ENCODE assay signal across 8 cellular contexts in the genomic region with DNA sequence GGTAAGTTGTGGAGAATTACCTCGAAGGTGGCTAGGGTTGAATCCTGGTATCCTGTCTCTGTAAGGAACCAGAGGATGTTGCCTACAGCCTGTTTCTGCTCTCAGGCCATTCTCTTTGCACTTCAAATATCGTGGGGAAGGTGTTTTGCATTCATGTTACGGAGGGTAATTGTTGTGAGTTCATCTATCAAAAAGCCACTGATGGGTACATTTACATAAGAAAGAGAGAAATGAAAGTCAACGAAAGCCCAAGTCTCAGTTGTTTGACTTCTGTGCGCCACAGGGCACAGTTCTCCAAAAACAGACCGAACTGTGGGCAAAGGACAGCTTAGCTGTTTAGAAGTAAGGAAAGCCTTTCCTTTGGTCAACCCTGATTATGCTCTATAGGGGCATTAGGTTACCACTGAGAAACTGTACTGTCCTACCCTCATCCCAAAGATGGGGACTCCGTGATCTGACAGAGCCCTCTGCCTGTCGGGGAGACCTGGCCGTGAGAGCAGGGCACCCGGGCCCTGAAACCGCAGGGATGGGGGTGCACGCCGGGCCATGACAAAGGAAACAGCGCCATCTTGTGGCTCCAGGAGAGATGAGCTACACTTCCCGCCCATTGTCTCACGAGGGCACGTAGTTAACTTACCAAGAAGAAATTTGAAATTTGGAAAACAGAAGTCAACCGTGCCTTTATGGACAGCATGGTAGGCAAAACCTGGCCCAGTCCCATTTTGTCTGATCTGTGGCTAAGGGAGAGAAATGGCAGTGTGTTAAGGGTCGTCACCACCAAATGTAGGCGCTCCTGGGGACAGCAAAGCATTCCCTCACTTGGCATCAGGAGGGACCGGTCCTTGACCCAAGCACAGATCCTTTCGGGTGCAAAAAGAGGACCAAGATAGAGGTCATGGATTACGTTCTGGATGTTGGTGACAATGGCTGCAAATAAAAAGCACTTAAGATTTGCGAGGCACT.
DNase-seq lines count a peak whose midpoint lies in the region; ATAC-seq, FAIRE-seq and TF ChIP-seq lines count a peak whose summit lies in the region.

No MANE protein-coding gene starts in this region.

- H3K27ac Mint-ChIP-seq in T-helper 2 cell treated with Interferon-gamma antibody and Interleukin-4, amounts not matched to agents 5 μg/mL and 100 μg/mL, for 36 hours: no peak overlapping the region
- no peak overlapping the region for H3K27ac Mint-ChIP-seq in astrocyte (ENCODE audit: unreplicated experiment)

- TF ChIP-seq EP300 in sigmoid colon (IDR thresholded peaks at IDR 0.05): no peak

- no peaks in the 10 kb centered on the region for H4K20me1 ChIP-seq in Loucy (ENCODE audit: insufficient read depth, low read length, poor library complexity, severe bottlenecking)
- H4K20me1 ChIP-seq in astrocyte (ENCODE audit: insufficient read depth, low read length): no peaks in the 10 kb centered on the region

- peak overlapping the region; percentile 85 for H2AFZ ChIP-seq in Loucy (ENCODE audit: low read length)
- peak overlapping the region; percentile 61 for H2AFZ ChIP-seq in astrocyte (ENCODE audit: low read depth, low read length)

- H3K4me3 Mint-ChIP-seq in T-helper 2 cell treated with Interferon-gamma antibody and Interleukin-4, amounts not matched to agents 5 μg/mL and 100 μg/mL, for 36 hours: no peak overlapping the region
- no peak overlapping the region for H3K4me3 Mint-ChIP-seq in astrocyte (ENCODE audit: unreplicated experiment)

- TF ChIP-seq POLR2A in sigmoid colon (IDR thresholded peaks at IDR 0.05): no peak

- WGBS in sigmoid colon, 2 donors: 30 to 33% methylated on average over 24 of the region's 24 CpGs

- intact Hi-C loops in sigmoid colon (cut with DNase I): loop anchor here (5.0 kb wide), 1 partner anchor 1964 kb away; no protein-coding TSS in a partner anchor

- H3K9me3 ChIP-seq in Loucy (ENCODE audit: insufficient read depth, low read depth, low read length) (no peaks in the 10 kb centered on the region), astrocyte (ENCODE audit: insufficient read depth, low read depth, low read length) (no peaks in the 10 kb centered on the region), sigmoid colon (no peaks in the 10 kb centered on the region)

- peaks cover 9% of the 10 kb centered on the region for H3K27me3 Mint-ChIP-seq in T-helper 2 cell treated with Interferon-gamma antibody and Interleukin-4, amounts not matched to agents 5 μg/mL and 100 μg/mL, for 36 hours (ENCODE audit: low read depth)
- H3K27me3 Mint-ChIP-seq in astrocyte (ENCODE audit: low read depth, unreplicated experiment): peaks cover 2% of the 10 kb centered on the region

- H3K9me3 Mint-ChIP-seq in T-helper 2 cell treated with Interferon-gamma antibody and Interleukin-4, amounts not matched to agents 5 μg/mL and 100 μg/mL, for 36 hours: no peaks in the 10 kb centered on the region
- H3K9me3 Mint-ChIP-seq in astrocyte (ENCODE audit: unreplicated experiment): no peaks in the 10 kb centered on the region

- H3K27me3 ChIP-seq in Loucy (ENCODE audit: insufficient read depth, low read length, poor library complexity, severe bottlenecking): no peaks in the 10 kb centered on the region
- H3K27me3 ChIP-seq in astrocyte (ENCODE audit: insufficient read depth, low read length): peaks cover 2% of the 10 kb centered on the region
- peaks cover 0 to 7% (median 0%) of the 10 kb centered on the region in 3 donors for H3K27me3 ChIP-seq in sigmoid colon

- in situ Hi-C loops in G401 (cut with HindIII; ENCODE audit: low sequenced_read_pairs): no loop called here

- peaks cover 5% of the 10 kb centered on the region for H3K4me1 Mint-ChIP-seq in T-helper 2 cell treated with Interferon-gamma antibody and Interleukin-4, amounts not matched to agents 5 μg/mL and 100 μg/mL, for 36 hours (ENCODE audit: low read depth)
- H3K4me1 Mint-ChIP-seq in astrocyte (ENCODE audit: low read depth, unreplicated experiment): peaks cover 3% of the 10 kb centered on the region

- H3K9ac ChIP-seq in Loucy (ENCODE audit: low read depth, low read length, poor library complexity, severe bottlenecking) (no peak overlapping the region), astrocyte (ENCODE audit: low read length) (no peak overlapping the region)

- peak overlapping the region; percentile 17 for H3K4me3 ChIP-seq in Loucy (ENCODE audit: low read length, poor library complexity, severe bottlenecking)
- no peak overlapping the region for H3K4me3 ChIP-seq in astrocyte (ENCODE audit: insufficient read depth, low read depth, low read length)
- H3K4me3 ChIP-seq in sigmoid colon: no peak overlapping the region

- no peaks in the 10 kb centered on the region for H3K36me3 Mint-ChIP-seq in T-helper 2 cell treated with Interferon-gamma antibody and Interleukin-4, amounts not matched to agents 5 μg/mL and 100 μg/mL, for 36 hours (ENCODE audit: low read depth)
- no peaks in the 10 kb centered on the region for H3K36me3 Mint-ChIP-seq in astrocyte (ENCODE audit: low read depth, unreplicated experiment)

- DNase-seq in G401 (ENCODE audit: low spot score) (peak; percentile 82), H4 (ENCODE audit: low spot score) (peak; percentile 71), astrocyte (ENCODE audit: low read depth) (peak; percentile 15), hypothalamus (lab: John Stamatoyannopoulos, UW) (peak; percentile 1 to 82 (median 33)), sigmoid colon (peak; percentile 74)
- peak; percentile 37 for DNase-seq in T-helper 2 cell treated with Interferon-gamma antibody and Interleukin-4, amounts not matched to agents 5 μg/mL and 100 μg/mL, for 36 hours (ENCODE audit: low spot score)

- ATAC-seq in HG02840 (IDR thresholded peaks at IDR 0.05; ENCODE audit: low FRiP score, unreplicated experiment): no peak

- H3K4me1 ChIP-seq in Loucy (ENCODE audit: insufficient read depth, low read length, poor library complexity, severe bottlenecking) (peaks cover 6% of the 10 kb centered on the region), astrocyte (ENCODE audit: insufficient read depth, low read length) (no peaks in the 10 kb centered on the region), sigmoid colon (peaks cover 0 to 6% (median 3%) of the 10 kb centered on the region in 4 donors)

- FAIRE-seq in astrocyte (lab: Jason Lieb, UNC): no peak

- H3K79me2 ChIP-seq in Loucy (ENCODE audit: insufficient read depth, low read length) (no peaks in the 10 kb centered on the region), astrocyte (ENCODE audit: insufficient read depth, low read length) (no peaks in the 10 kb centered on the region)

- no peaks in the 10 kb centered on the region for H3K9me2 ChIP-seq in Loucy (replicated peaks; ENCODE audit: low read depth, low read length)

- no peaks in the 10 kb centered on the region for H3F3A ChIP-seq in Loucy (ENCODE audit: low read depth)

- H3K4me2 ChIP-seq in Loucy (ENCODE audit: low read depth, low read length, poor library complexity, severe bottlenecking): peak overlapping the region; percentile 46
- H3K4me2 ChIP-seq in astrocyte (ENCODE audit: low read length): peak overlapping the region; percentile 61

- H3K27ac ChIP-seq in astrocyte (ENCODE audit: low read depth, low read length) (no peak overlapping the region), sigmoid colon (no peak overlapping the region)

- TF ChIP-seq CTCF in Loucy (conservative IDR thresholded peaks at IDR 0.05; ENCODE audit: low read length): peak; percentile 98
- peak; percentile 84 for TF ChIP-seq CTCF in astrocyte (IDR thresholded peaks at IDR 0.05; ENCODE audit: insufficient read depth, low read depth, low read length)
- peak; percentile 32 to 69 (median 58) for TF ChIP-seq CTCF in sigmoid colon (IDR thresholded peaks at IDR 0.05)

- H3K36me3 ChIP-seq in Loucy (ENCODE audit: insufficient read depth, low read length) (no peaks in the 10 kb centered on the region), astrocyte (ENCODE audit: insufficient read depth, low read length) (no peaks in the 10 kb centered on the region), sigmoid colon (no peaks in the 10 kb centered on the region)

Comparison
In these comparisons a context has a peak if more than half of its experiments do, and no peak if none do; other contexts are left out.
1. DNase-seq: peak in every context shown above with its lines; median percentile 82 in G401; 74 in sigmoid colon; 71 in H4; 37 in T-helper 2 cell treated with Interferon-gamma antibody and Interleukin-4, amounts not matched to agents 5 μg/mL and 100 μg/mL, for 36 hours; 33 in hypothalamus; 15 in astrocyte.